In the genomic region with DNA sequence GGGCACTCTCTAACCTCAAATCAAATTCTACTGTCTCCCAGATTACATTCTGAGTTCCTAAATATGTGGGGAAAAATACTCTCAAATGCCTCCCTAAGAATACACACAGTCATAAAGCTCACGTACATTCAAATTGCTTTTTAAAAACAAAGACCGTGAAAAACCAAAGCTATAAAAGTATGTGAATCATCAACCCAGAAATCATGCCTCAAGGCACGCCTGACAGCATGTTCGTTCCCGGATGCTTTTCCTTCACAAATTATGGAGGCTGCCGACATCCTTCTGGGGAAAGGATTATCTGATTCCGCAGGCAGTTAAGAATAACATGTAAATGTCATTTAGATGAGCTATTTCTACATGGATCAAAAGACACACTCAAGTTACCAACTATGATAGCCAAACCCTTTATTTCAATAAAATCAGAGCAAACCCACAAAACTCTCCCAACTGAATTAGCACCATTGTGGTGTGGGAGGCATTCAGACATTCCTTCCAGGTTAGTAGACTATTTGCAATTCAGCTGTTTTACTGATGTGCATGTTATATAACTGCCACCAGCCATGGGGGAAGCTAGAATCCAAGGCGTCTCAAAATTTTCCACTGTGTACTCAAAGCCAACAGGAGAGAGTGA, we compare ENCODE assay signal across 1 cellular context.
TF ChIP-seq lines count a peak whose summit lies in the region.

No MANE protein-coding gene starts in this region.

TF ChIP-seq in HEK293, 187 proteins besides CTCF, POLR2A, EP300 and RAD21 (continued from another document and continues in another):
- TF ChIP-seq, protein P1, sequence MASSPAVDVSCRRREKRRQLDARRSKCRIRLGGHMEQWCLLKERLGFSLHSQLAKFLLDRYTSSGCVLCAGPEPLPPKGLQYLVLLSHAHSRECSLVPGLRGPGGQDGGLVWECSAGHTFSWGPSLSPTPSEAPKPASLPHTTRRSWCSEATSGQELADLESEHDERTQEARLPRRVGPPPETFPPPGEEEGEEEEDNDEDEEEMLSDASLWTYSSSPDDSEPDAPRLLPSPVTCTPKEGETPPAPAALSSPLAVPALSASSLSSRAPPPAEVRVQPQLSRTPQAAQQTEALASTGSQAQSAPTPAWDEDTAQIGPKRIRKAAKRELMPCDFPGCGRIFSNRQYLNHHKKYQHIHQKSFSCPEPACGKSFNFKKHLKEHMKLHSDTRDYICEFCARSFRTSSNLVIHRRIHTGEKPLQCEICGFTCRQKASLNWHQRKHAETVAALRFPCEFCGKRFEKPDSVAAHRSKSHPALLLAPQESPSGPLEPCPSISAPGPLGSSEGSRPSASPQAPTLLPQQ (tag by site-specific recombination; IDR thresholded peaks at IDR 0.05), result no peak
- TF ChIP-seq ZNF621 (tag by site-specific recombination; IDR thresholded peaks at IDR 0.05) (no peak), ZFP37 (tag by site-specific recombination; IDR thresholded peaks at IDR 0.05) (0 out of 2 replicates have a peak, but pooled peaks have one; percentile 58), ZNF610 (tag by site-specific recombination; IDR thresholded peaks at IDR 0.05; ENCODE audit: borderline replicate concordance) (no peak), ZNF404 (tag by site-specific recombination; IDR thresholded peaks at IDR 0.05) (no peak), KLF7 (tag by site-specific recombination; IDR thresholded peaks at IDR 0.05; ENCODE audit: borderline replicate concordance) (no peak), ZSCAN23 (tag by site-specific recombination; IDR thresholded peaks at IDR 0.05) (0 out of 2 replicates have a peak, but pooled peaks have one; percentile 30), ZNF670 (tag by site-specific recombination; IDR thresholded peaks at IDR 0.05; ENCODE audit: low read depth) (no peak), KLF1 (tag by site-specific recombination; IDR thresholded peaks at IDR 0.05) (no peak), ZNF302 (tag by site-specific recombination; IDR thresholded peaks at IDR 0.05; ENCODE audit: low read depth) (no peak), ZNF837 (tag by site-specific recombination; IDR thresholded peaks at IDR 0.05) (no peak), ZNF514 (tag by site-specific recombination; IDR thresholded peaks at IDR 0.05) (no peak), ZNF626 (tag by site-specific recombination; IDR thresholded peaks at IDR 0.05) (no peak), ZNF16 (tag by site-specific recombination; IDR thresholded peaks at IDR 0.05; ENCODE audit: low read depth) (no peak), ZNF169 (tag by site-specific recombination; IDR thresholded peaks at IDR 0.05) (no peak), PRDM1 (tag by site-specific recombination; IDR thresholded peaks at IDR 0.05) (no peak), ZNF214 (tag by site-specific recombination; IDR thresholded peaks at IDR 0.05; ENCODE audit: borderline replicate concordance) (no peak), SP7 (tag by site-specific recombination; IDR thresholded peaks at IDR 0.05) (peak; percentile 96), ZNF747 (tag by site-specific recombination; IDR thresholded peaks at IDR 0.05) (no peak), ZNF184 (tag by site-specific recombination; IDR thresholded peaks at IDR 0.05) (no peak), ZNF366 (tag by site-specific recombination; conservative IDR thresholded peaks at IDR 0.05) (no peak), OSR2 (tag by site-specific recombination; IDR thresholded peaks at IDR 0.05) (peak; percentile 92), KLF8 (tag by site-specific recombination; IDR thresholded peaks at IDR 0.05) (peak; percentile 28; the same call in 1 of the 2 replicates), ZNF391 (tag by site-specific recombination; IDR thresholded peaks at IDR 0.05; ENCODE audit: borderline replicate concordance, low read depth) (no peak), ZNF133 (tag by site-specific recombination; IDR thresholded peaks at IDR 0.05) (no peak), ZNF10 (tag by site-specific recombination; IDR thresholded peaks at IDR 0.05) (peak; percentile 69), ZBTB17 (tag by site-specific recombination; IDR thresholded peaks at IDR 0.05) (peak; percentile 34; the same call in 1 of the 2 replicates), ZNF433 (tag by site-specific recombination; IDR thresholded peaks at IDR 0.05; ENCODE audit: low read depth) (no peak), GLI2 (tag by site-specific recombination; IDR thresholded peaks at IDR 0.05; ENCODE audit: borderline replicate concordance, low read depth) (peak; percentile 45; the same call in 1 of the 2 replicates), ZNF785 (tag by site-specific recombination; IDR thresholded peaks at IDR 0.05) (no peak), ZNF600 (tag by site-specific recombination; IDR thresholded peaks at IDR 0.05) (no peak), GFI1B (tag by site-specific recombination; IDR thresholded peaks at IDR 0.05) (peak; percentile 92), ZNF23 (tag by site-specific recombination; IDR thresholded peaks at IDR 0.05; ENCODE audit: borderline replicate concordance) (no peak), ZNF394 (tag by site-specific recombination; IDR thresholded peaks at IDR 0.05; ENCODE audit: borderline replicate concordance) (peak; percentile 74), ZNF629 (tag by site-specific recombination; IDR thresholded peaks at IDR 0.05) (peak; percentile 74), ZFP41 (tag by site-specific recombination; IDR thresholded peaks at IDR 0.05; ENCODE audit: borderline replicate concordance) (no peak), ZBTB8A (tag by site-specific recombination; IDR thresholded peaks at IDR 0.05) (no peak), ZNF521 (tag by site-specific recombination; IDR thresholded peaks at IDR 0.05) (no peak), ZNF530 (tag by site-specific recombination; IDR thresholded peaks at IDR 0.05; ENCODE audit: low read depth) (no peak), ZNF561 (tag by site-specific recombination; IDR thresholded peaks at IDR 0.05; ENCODE audit: borderline replicate concordance) (no peak), ZNF416 (tag by site-specific recombination; IDR thresholded peaks at IDR 0.05) (no peak), ZNF555 (tag by site-specific recombination; conservative IDR thresholded peaks at IDR 0.05) (no peak), HOXA7 (CRISPR knock-in tag; IDR thresholded peaks at IDR 0.05; ENCODE audit: borderline replicate concordance) (no peak), ZNF266 (tag by site-specific recombination; IDR thresholded peaks at IDR 0.05; ENCODE audit: low read depth) (no peak), ZNF211 (tag by site-specific recombination; IDR thresholded peaks at IDR 0.05; ENCODE audit: low read depth) (no peak), RBAK (tag by site-specific recombination; IDR thresholded peaks at IDR 0.05) (no peak), ZBTB48 (tag by site-specific recombination; IDR thresholded peaks at IDR 0.05) (no peak), ZNF596 (tag by site-specific recombination; IDR thresholded peaks at IDR 0.05) (no peak), ZNF37A (tag by site-specific recombination; IDR thresholded peaks at IDR 0.05) (no peak), ZNF48 (tag by site-specific recombination; IDR thresholded peaks at IDR 0.05) (no peak), KLF10 (tag by site-specific recombination; IDR thresholded peaks at IDR 0.05) (peak; percentile 72)
- TF ChIP-seq, protein P2, sequence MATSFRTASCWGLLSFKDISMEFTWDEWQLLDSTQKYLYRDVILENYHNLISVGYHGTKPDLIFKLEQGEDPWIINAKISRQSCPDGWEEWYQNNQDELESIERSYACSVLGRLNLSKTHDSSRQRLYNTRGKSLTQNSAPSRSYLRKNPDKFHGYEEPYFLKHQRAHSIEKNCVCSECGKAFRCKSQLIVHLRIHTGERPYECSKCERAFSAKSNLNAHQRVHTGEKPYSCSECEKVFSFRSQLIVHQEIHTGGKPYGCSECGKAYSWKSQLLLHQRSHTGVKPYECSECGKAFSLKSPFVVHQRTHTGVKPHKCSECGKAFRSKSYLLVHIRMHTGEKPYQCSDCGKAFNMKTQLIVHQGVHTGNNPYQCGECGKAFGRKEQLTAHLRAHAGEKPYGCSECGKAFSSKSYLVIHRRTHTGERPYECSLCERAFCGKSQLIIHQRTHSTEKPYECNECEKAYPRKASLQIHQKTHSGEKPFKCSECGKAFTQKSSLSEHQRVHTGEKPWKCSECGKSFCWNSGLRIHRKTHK (tag by site-specific recombination; IDR thresholded peaks at IDR 0.05), result no peak
- TF ChIP-seq, protein P3, sequence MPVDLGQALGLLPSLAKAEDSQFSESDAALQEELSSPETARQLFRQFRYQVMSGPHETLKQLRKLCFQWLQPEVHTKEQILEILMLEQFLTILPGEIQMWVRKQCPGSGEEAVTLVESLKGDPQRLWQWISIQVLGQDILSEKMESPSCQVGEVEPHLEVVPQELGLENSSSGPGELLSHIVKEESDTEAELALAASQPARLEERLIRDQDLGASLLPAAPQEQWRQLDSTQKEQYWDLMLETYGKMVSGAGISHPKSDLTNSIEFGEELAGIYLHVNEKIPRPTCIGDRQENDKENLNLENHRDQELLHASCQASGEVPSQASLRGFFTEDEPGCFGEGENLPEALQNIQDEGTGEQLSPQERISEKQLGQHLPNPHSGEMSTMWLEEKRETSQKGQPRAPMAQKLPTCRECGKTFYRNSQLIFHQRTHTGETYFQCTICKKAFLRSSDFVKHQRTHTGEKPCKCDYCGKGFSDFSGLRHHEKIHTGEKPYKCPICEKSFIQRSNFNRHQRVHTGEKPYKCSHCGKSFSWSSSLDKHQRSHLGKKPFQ (tag by site-specific recombination; IDR thresholded peaks at IDR 0.05), result no peak
- TF ChIP-seq, protein P4, sequence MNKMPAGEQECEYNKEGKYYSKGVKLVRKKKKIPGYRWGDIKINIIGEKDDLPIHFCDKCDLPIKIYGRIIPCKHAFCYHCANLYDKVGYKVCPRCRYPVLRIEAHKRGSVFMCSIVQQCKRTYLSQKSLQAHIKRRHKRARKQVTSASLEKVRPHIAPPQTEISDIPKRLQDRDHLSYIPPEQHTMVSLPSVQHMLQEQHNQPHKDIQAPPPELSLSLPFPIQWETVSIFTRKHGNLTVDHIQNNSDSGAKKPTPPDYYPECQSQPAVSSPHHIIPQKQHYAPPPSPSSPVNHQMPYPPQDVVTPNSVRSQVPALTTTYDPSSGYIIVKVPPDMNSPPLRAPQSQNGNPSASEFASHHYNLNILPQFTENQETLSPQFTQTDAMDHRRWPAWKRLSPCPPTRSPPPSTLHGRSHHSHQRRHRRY (tag by site-specific recombination; IDR thresholded peaks at IDR 0.05), result no peak
- TF ChIP-seq, protein P5, sequence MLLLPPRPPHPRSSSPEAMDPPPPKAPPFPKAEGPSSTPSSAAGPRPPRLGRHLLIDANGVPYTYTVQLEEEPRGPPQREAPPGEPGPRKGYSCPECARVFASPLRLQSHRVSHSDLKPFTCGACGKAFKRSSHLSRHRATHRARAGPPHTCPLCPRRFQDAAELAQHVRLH (tag by site-specific recombination; IDR thresholded peaks at IDR 0.05), result peak; percentile 56; the same call in 1 of the 2 replicates
- TF ChIP-seq, protein P6, sequence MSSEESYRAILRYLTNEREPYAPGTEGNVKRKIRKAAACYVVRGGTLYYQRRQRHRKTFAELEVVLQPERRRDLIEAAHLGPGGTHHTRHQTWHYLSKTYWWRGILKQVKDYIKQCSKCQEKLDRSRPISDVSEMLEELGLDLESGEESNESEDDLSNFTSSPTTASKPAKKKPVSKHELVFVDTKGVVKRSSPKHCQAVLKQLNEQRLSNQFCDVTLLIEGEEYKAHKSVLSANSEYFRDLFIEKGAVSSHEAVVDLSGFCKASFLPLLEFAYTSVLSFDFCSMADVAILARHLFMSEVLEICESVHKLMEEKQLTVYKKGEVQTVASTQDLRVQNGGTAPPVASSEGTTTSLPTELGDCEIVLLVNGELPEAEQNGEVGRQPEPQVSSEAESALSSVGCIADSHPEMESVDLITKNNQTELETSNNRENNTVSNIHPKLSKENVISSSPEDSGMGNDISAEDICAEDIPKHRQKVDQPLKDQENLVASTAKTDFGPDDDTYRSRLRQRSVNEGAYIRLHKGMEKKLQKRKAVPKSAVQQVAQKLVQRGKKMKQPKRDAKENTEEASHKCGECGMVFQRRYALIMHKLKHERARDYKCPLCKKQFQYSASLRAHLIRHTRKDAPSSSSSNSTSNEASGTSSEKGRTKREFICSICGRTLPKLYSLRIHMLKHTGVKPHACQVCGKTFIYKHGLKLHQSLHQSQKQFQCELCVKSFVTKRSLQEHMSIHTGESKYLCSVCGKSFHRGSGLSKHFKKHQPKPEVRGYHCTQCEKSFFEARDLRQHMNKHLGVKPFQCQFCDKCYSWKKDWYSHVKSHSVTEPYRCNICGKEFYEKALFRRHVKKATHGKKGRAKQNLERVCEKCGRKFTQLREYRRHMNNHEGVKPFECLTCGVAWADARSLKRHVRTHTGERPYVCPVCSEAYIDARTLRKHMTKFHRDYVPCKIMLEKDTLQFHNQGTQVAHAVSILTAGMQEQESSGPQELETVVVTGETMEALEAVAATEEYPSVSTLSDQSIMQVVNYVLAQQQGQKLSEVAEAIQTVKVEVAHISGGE (tag by site-specific recombination; conservative IDR thresholded peaks at IDR 0.05; ENCODE audit: low read depth), result no peak
- TF ChIP-seq, protein P7, sequence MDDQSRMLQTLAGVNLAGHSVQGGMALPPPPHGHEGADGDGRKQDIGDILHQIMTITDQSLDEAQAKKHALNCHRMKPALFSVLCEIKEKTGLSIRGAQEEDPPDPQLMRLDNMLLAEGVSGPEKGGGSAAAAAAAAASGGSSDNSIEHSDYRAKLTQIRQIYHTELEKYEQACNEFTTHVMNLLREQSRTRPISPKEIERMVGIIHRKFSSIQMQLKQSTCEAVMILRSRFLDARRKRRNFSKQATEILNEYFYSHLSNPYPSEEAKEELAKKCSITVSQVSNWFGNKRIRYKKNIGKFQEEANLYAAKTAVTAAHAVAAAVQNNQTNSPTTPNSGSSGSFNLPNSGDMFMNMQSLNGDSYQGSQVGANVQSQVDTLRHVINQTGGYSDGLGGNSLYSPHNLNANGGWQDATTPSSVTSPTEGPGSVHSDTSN (CRISPR knock-in tag; IDR thresholded peaks at IDR 0.05), result no peak
- TF ChIP-seq, protein P8, sequence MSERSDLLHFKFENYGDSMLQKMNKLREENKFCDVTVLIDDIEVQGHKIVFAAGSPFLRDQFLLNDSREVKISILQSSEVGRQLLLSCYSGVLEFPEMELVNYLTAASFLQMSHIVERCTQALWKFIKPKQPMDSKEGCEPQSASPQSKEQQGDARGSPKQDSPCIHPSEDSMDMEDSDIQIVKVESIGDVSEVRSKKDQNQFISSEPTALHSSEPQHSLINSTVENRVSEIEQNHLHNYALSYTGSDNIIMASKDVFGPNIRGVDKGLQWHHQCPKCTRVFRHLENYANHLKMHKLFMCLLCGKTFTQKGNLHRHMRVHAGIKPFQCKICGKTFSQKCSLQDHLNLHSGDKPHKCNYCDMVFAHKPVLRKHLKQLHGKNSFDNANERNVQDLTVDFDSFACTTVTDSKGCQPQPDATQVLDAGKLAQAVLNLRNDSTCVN (tag by site-specific recombination; optimal IDR thresholded peaks at IDR 0.05), result no peak
- TF ChIP-seq, protein P9, sequence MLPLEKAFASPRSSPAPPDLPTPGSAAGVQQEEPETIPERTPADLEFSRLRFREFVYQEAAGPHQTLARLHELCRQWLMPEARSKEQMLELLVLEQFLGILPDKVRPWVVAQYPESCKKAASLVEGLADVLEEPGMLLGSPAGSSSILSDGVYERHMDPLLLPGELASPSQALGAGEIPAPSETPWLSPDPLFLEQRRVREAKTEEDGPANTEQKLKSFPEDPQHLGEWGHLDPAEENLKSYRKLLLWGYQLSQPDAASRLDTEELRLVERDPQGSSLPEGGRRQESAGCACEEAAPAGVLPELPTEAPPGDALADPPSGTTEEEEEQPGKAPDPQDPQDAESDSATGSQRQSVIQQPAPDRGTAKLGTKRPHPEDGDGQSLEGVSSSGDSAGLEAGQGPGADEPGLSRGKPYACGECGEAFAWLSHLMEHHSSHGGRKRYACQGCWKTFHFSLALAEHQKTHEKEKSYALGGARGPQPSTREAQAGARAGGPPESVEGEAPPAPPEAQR (tag by site-specific recombination; IDR thresholded peaks at IDR 0.05), result no peak
